ENCODE assay signal across 32 cellular contexts in genomic region chr7:51635801-51636200, GRCh38.
"Had no signal": no experiment of that assay in that cellular context is flagged by ENCODE, and none has a peak within 500 bp of the region (broad histone marks: within the 10 kb centered on the region; RNA-seq: fewer than 3 reads in every experiment).

No MANE protein-coding gene starts in this region.

- ATAC-seq: activated CD4-positive, CD25-positive, alpha-beta regulatory T cell treated with anti-CD3 and anti-CD28 coated beads, Interleukin-2, amount 50 U/mL, for 24 hours; activated CD8-positive, alpha-beta T cell treated with anti-CD3 and anti-CD28 coated beads for 36 hours; activated naive CD8-positive, alpha-beta T cell treated with anti-CD3 and anti-CD28 coated beads, Interleukin-2, amount 50 U/mL, for 24 hours; activated T-cell treated with anti-CD3 and anti-CD28 coated beads, Interleukin-2, amount 50 U/mL, for 4 hours; activated T-helper 17 cell treated with anti-CD3 and anti-CD28 coated beads, Interleukin-2, amount 50 U/mL, for 72 hours; body of pancreas; effector memory CD8-positive, alpha-beta T cell; foreskin keratinocyte; gastrocnemius medialis; heart left ventricle; T-cell had no signal

- DNase-seq: activated B cell treated with CpG ODN at 0.5 μM for 24 hours; activated CD4-positive, alpha-beta T cell treated with anti-CD3 and anti-CD28 coated beads for 48 hours; activated CD4-positive, alpha-beta T cell treated with anti-CD3 and anti-CD28 coated beads, Interleukin-2, amount 50 U/mL, for 1 hour; activated CD4-positive, alpha-beta T cell treated with anti-CD3 and anti-CD28 coated beads, Interleukin-2, amount 50 U/mL, for 48 hours; activated CD8-positive, alpha-beta memory T cell treated with anti-CD3 and anti-CD28 coated beads for 24 hours; activated CD8-positive, alpha-beta T cell treated with anti-CD3 and anti-CD28 coated beads for 36 hours; activated effector memory CD4-positive, alpha-beta T cell treated with Interleukin-2 at 50 U/mL for 16 hours; activated gamma-delta T cell treated with Interleukin-2 at 50 U/mL for 16 hours; activated naive CD4-positive, alpha-beta T cell treated with Interleukin-2 at 50 U/mL for 16 hours; activated naive CD8-positive, alpha-beta T cell treated with anti-CD3 and anti-CD28 coated beads for 36 hours; activated naive CD8-positive, alpha-beta T cell treated with anti-CD3 and anti-CD28 coated beads, Interleukin-2, amount 50 U/mL, for 24 hours; activated T-cell treated with anti-CD3 and anti-CD28 coated beads, Interleukin-2, amount 50 U/mL, for 4 hours; adrenal gland; amygdala; aorta; body of pancreas; caudate nucleus; cortex of kidney; dermis blood vessel endothelial cell; effector CD4-positive, alpha-beta T cell; effector memory CD8-positive, alpha-beta T cell; erythroblast; foreskin keratinocyte; gastrocnemius medialis; glutamatergic neuron; heart left ventricle; T-cell; T1000 had no signal

- H3K36me3 ChIP-seq: adrenal gland, esophagus muscularis mucosa, gastrocnemius medialis, heart left ventricle had no signal

- H3K4me1 ChIP-seq: body of pancreas, esophagus muscularis mucosa, foreskin keratinocyte, gastrocnemius medialis, heart left ventricle had no signal

- H3K27ac ChIP-seq: adrenal gland, body of pancreas, esophagus muscularis mucosa, foreskin keratinocyte, gastrocnemius medialis, heart left ventricle had no signal

- H3K27me3 ChIP-seq: adrenal gland, body of pancreas, esophagus muscularis mucosa, foreskin keratinocyte, gastrocnemius medialis, heart left ventricle had no signal

- H3K4me3 ChIP-seq: adrenal gland, body of pancreas, esophagus muscularis mucosa, gastrocnemius medialis, heart left ventricle had no signal

- FAIRE-seq: colon had no signal

- H3K9me3 ChIP-seq: adrenal gland, body of pancreas, esophagus muscularis mucosa, gastrocnemius medialis, heart left ventricle had no signal
